In the genomic region with DNA sequence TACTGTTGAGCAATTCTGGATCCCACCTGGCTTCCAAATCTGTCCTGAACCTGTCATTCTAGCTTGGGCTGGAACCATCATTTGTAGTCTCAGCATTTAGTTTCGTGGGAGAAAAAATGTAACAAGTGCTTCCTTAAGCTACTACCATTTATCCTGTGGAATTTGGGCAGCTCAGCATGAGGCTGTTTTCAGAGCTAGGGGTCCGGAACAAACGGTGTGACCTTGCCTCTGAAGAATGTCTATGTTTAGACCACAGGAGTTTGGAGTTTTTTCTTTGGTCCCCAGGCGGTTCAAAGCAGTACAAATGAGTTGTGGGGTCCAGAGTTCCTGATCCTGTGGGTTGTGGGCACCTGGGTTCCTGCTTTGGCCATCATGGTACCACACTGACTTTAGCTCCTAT, we compare ENCODE assay signal across 1 cellular context.
TF ChIP-seq lines count a peak whose summit lies in the region.

No MANE protein-coding gene starts in this region.

TF ChIP-seq in GM23338, 12 proteins besides CTCF, POLR2A, EP300 and RAD21 (continued from another document):
- TF ChIP-seq CREB1 (CRISPR knock-in tag; IDR thresholded peaks at IDR 0.05; ENCODE audit: low read depth): no peak
TF ChIP-seq in GM23338: peak in this region for 0.
